In the genomic region with DNA sequence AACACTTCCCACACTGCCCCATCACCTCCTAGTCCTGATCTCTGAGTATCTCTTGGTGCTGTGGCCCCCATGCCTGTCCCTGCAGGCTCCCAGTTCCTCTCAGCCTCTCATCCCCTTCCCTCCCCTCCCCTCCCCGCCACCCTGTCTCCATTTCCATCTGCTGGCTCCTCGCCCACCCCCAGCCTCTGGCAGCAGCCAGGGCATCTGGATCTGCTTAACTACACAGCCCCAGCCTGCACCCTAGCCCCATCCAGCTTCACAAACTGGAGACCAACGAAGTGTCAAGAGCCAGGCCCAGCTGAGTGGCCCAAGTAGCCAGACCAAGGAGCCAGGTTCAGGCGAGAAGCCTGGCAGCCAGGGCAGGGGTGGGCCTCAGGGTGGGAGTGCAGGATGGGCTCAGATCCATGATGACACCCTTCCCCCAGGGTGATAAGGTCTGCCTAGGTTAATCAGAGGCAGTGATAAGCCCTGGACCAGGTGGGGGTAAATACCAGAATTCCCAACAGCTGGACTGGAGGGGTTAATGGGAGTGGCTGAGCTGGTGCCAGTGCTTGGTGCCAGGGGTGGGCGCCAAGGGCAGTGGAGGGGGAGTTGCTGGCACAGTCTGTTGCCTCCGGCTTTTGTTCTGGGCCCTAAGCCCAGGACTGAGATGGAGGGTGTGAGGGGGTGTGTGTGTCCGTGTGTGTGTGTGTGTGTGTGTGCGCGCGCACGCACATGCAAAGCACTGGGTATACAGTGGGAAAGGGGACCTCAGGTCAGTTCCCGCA, we compare ENCODE assay signal across 6 cellular contexts. TPM values are rescaled to one million over a fixed set of nuclear protein-coding genes. Genes with fewer than 3 reads are reported as not detected.
A peak's percentile ranks its signal among the peaks of the same experiment; 100 is the strongest.
DNase-seq lines count a peak whose midpoint lies in the region; ATAC-seq and TF ChIP-seq lines count a peak whose summit lies in the region.

No MANE protein-coding gene starts in this region.

- intact Hi-C loops in gastrocnemius medialis (cut with DNase I; ENCODE audit: low total_unique reads): loop anchor here (5.0 kb wide), 1 partner anchor 333 kb away; a partner anchor contains a TSS

- TF ChIP-seq CTCF in fibroblast of mammary gland (conservative IDR thresholded peaks at IDR 0.05; ENCODE audit: control insufficient read depth, insufficient read depth, low read depth, low read length) (no peak), gastrocnemius medialis (IDR thresholded peaks at IDR 0.05 in 4 of 5, conservative IDR thresholded peaks at IDR 0.05 in 1 of 5) (no peak), foreskin keratinocyte (conservative IDR thresholded peaks at IDR 0.05) (no peak)

- peaks cover 0 to 4% of the 10 kb centered on the region in 2 donors for H3K36me3 ChIP-seq in gastrocnemius medialis

- H3K4me3 ChIP-seq in fibroblast of mammary gland (ENCODE audit: control insufficient read depth, low read depth, low read length) (no peak overlapping the region), gastrocnemius medialis (no peak overlapping the region)

- no peak for TF ChIP-seq POLR2A in gastrocnemius medialis (IDR thresholded peaks at IDR 0.05)

- H3K27ac ChIP-seq in gastrocnemius medialis: peak overlapping the region; percentile 88 to 91 (median 89)
- no peak overlapping the region for H3K27ac ChIP-seq in foreskin keratinocyte

- in situ Hi-C loops in gastrocnemius medialis (cut with MboI; ENCODE audit: low sequenced_read_pairs in 4 of 4): loop anchor here in 1 of 4 donors (25.0 kb wide), 1 partner anchor 433 kb away; a partner anchor contains a TSS

- H3K27me3 ChIP-seq in gastrocnemius medialis (no peaks in the 10 kb centered on the region), foreskin keratinocyte (no peaks in the 10 kb centered on the region)

- ATAC-seq in gastrocnemius medialis (no peak), foreskin keratinocyte (no peak)

- peaks cover 28 to 41% of the 10 kb centered on the region in 2 donors for H3K4me1 ChIP-seq in gastrocnemius medialis
- H3K4me1 ChIP-seq in foreskin keratinocyte: no peaks in the 10 kb centered on the region

- DNase-seq in NCI-H2171 treated with DMSO at 0.1 percent for 48 hours (lab: John Stamatoyannopoulos, UW): peak; percentile 64
- peak; percentile 80 for DNase-seq in fibroblast of mammary gland (ENCODE audit: low read depth)
- DNase-seq in gastrocnemius medialis: peak in 1 of 2 donors; percentile 63
- no peak for DNase-seq in foreskin keratinocyte
- DNase-seq in stimulated activated naive CD4-positive, alpha-beta T cell (lab: John Stamatoyannopoulos, UW): no peak
- DNase-seq in NAMALWA (ENCODE audit: low spot score): no peak

- H3K9me3 ChIP-seq in gastrocnemius medialis: no peaks in the 10 kb centered on the region

RNA-seq across cellular contexts. Expression of a gene that starts 2.5 kb away (rescaled TPM):
- total RNA-seq in gastrocnemius medialis (10 to 100 TPM in 2 of 4 donors, 1 to 10 TPM in 2; 3.3 to 15.3 (median 11.6) TPM), foreskin keratinocyte (3.0 and 3.6 TPM in 2 replicates)
- 2.8 and 3.2 TPM in 2 replicates for polyA plus RNA-seq in foreskin keratinocyte

RNA-seq across cellular contexts. Expression of a gene that starts 8.0 kb away (rescaled TPM):
- total RNA-seq in gastrocnemius medialis: 1 to 10 TPM in 1 of 4 donors, not detected in 3; 1.7 TPM
- 0.49 and 0.95 TPM in 2 replicates for total RNA-seq in foreskin keratinocyte
- polyA plus RNA-seq in foreskin keratinocyte: 1.2 and 2.5 TPM in 2 replicates

RNA-seq across cellular contexts. Expression of a gene that starts 8.0 kb away (rescaled TPM):
- total RNA-seq in gastrocnemius medialis: 10 to 100 TPM in 3 of 4 donors, 1 to 10 TPM in 1; 8.1 to 23.6 (median 20.0) TPM
- total RNA-seq in foreskin keratinocyte: 30.5 and 42.4 TPM in 2 replicates
- polyA plus RNA-seq in foreskin keratinocyte: 48.7 and 57.0 TPM in 2 replicates

RNA-seq across cellular contexts. Expression of a gene that starts 16.9 kb away (rescaled TPM):
- total RNA-seq in gastrocnemius medialis: 10 to 100 TPM; 18.9 to 35.7 (median 27.4) TPM
- 134 and 155 TPM in 2 replicates for total RNA-seq in foreskin keratinocyte
- polyA plus RNA-seq in foreskin keratinocyte: 175 and 195 TPM in 2 replicates

RNA-seq across cellular contexts. Expression of a gene that starts 25.6 kb away (rescaled TPM):
- total RNA-seq in gastrocnemius medialis (not detected), foreskin keratinocyte (0.07 and 0.17 TPM in 2 replicates)
- polyA plus RNA-seq in foreskin keratinocyte: 0.07 and 0.13 TPM in 2 replicates

Comparison
In these comparisons a context has a peak if more than half of its experiments do, and no peak if none do; other contexts are left out.
1. DNase-seq: peak in NCI-H2171 treated with DMSO at 0.1 percent for 48 hours (single experiment) and fibroblast of mammary gland (single experiment); none in foreskin keratinocyte (0 of 2), stimulated activated naive CD4-positive, alpha-beta T cell (0 of 6) and NAMALWA (single experiment).